ENCODE assay signal across 22 cellular contexts in genomic region chr3:132164469-132165092, GRCh38.
DNase-seq lines count a peak whose midpoint lies in the region; ATAC-seq and TF ChIP-seq lines count a peak whose summit lies in the region.
"Had no signal": no experiment of that assay in that cellular context is flagged by ENCODE, and none has a peak within 500 bp of the region (broad histone marks: within the 10 kb centered on the region; RNA-seq: fewer than 3 reads in every experiment).

No MANE protein-coding gene starts in this region.

- H3K79me2 ChIP-seq in GM23248 (ENCODE audit: insufficient read depth) (no peaks in the 10 kb centered on the region), PC-9 (ENCODE audit: low read depth) (no peaks in the 10 kb centered on the region)

- BruUV-seq in PC-9 (replicated peaks; lab: Mats Ljungman, UMichigan): no TSS peak

- H3K9ac ChIP-seq in GM23248 (no peak overlapping the region), liver (ENCODE audit: low read depth in 1 of 2, low read length in 2 of 2) (no peak overlapping the region)

- H3K9me3 ChIP-seq in GM23248 (ENCODE audit: low read depth) (no peaks in the 10 kb centered on the region), PC-9 (ENCODE audit: insufficient read depth, low read depth) (no peaks in the 10 kb centered on the region), liver (ENCODE audit: control insufficient read depth in 4 of 4, low read length in 3 of 4) (no peaks in the 10 kb centered on the region)
- H3K9me3 ChIP-seq: Caco-2, spleen had no signal

- H3K4me2 ChIP-seq in GM23248 (ENCODE audit: unreplicated experiment) (no peak overlapping the region), PC-9 (peak overlapping the region; percentile 37)

- H2AFZ ChIP-seq in GM23248 (no peak overlapping the region), PC-9 (0 out of 2 replicates have a peak overlapping the region, but pooled peaks have one; percentile 14)

- H4K20me1 ChIP-seq in GM23248 (ENCODE audit: insufficient read depth) (no peaks in the 10 kb centered on the region), PC-9 (ENCODE audit: insufficient read depth) (no peaks in the 10 kb centered on the region)

- WGBS in GM23248 (ENCODE audit: low coverage in 1 of 2, low lambda C conversion rate in 2 of 2, missing lambda C conversion rate in 2 of 2), 2 experiments: 0 to 6% methylated on average over 1 of the region's 1 CpG
- 11% methylated on average over 1 of the region's 1 CpG for WGBS in liver

- ATAC-seq in esophagus mucosa (peak; percentile 60), HG03196 (IDR thresholded peaks at IDR 0.05; ENCODE audit: unreplicated experiment) (no peak)
- no peak for ATAC-seq in activated CD4-positive, CD25-positive, alpha-beta regulatory T cell treated with anti-CD3 and anti-CD28 coated beads, Interleukin-2, amount 50 U/mL, for 24 hours
- ATAC-seq: activated CD8-positive, alpha-beta memory T cell treated with anti-CD3 and anti-CD28 coated beads, Interleukin-2, amount 10 ng/mL, durations not matched to agents 7 days and 5 days; activated naive CD8-positive, alpha-beta T cell treated with anti-CD3 and anti-CD28 coated beads, Interleukin-2, amount 50 U/mL, for 24 hours; activated T-helper 17 cell treated with anti-CD3 and anti-CD28 coated beads, Interleukin-2, amount 50 U/mL, for 72 hours; naive thymus-derived CD8-positive, alpha-beta T cell; SK-N-SH treated with all-trans-retinoic acid at 6 μM for 48 hours had no signal

- H3K27me3 ChIP-seq in GM23248 (replicated peaks; ENCODE audit: insufficient read depth) (no peaks in the 10 kb centered on the region), PC-9 (ENCODE audit: insufficient read depth, low read depth) (no peaks in the 10 kb centered on the region), liver (ENCODE audit: control insufficient read depth in 4 of 4, insufficient read depth in 4 of 4, low read length in 3 of 4) (no peaks in the 10 kb centered on the region)

- in situ Hi-C loops in GM23248 (cut with MboI): no loop called here

- no peaks in the 10 kb centered on the region for H3K36me3 ChIP-seq in GM23248 (ENCODE audit: low read depth)
- no peaks in the 10 kb centered on the region for H3K36me3 ChIP-seq in PC-9 (ENCODE audit: low read depth)
- no peaks in the 10 kb centered on the region for H3K36me3 ChIP-seq in liver (ENCODE audit: control insufficient read depth in 4 of 4, insufficient read depth in 3 of 4, low read depth in 1 of 4, low read length in 3 of 4)
- H3K36me3 ChIP-seq: spleen had no signal

- TF ChIP-seq CTCF in PC-9 (conservative IDR thresholded peaks at IDR 0.05) (no peak), liver (IDR thresholded peaks at IDR 0.05; ENCODE audit: low read depth, low read length, missing input control) (no peak)

- H3K4me1 ChIP-seq in GM23248 (ENCODE audit: insufficient read depth): 0 out of 2 replicates have a peak, but pooled peaks cover 7% of the 10 kb centered on the region
- H3K4me1 ChIP-seq in PC-9 (replicated peaks; ENCODE audit: insufficient read depth): peaks cover 30% of the 10 kb centered on the region
- H3K4me1 ChIP-seq in liver (ENCODE audit: control insufficient read depth in 4 of 4, insufficient read depth in 4 of 4, low read length in 3 of 4): peaks cover 0 to 3% (median 1%) of the 10 kb centered on the region in 4 donors
- H3K4me1 ChIP-seq: Caco-2, spleen had no signal

- POLR2A ChIA-PET in PC-9 (lab: Charles Lee; ENCODE audit: unreplicated experiment): interaction anchor here (0.7 to 1.2 kb wide), 2 partner anchors 29 to 45 kb away, joined by 3 to 9 read pairs; no protein-coding TSS in a partner anchor

- intact Hi-C loops in PC-9 (cut with micrococcal nuclease; ENCODE audit: unreplicated experiment): loop anchor here (1.0 kb wide), 1 partner anchor 28 kb away; no protein-coding TSS in a partner anchor

- TF ChIP-seq RAD21 in liver (IDR thresholded peaks at IDR 0.05): no peak

- H3K27ac ChIP-seq in GM23248 (no peak overlapping the region), PC-9 (peak overlapping the region; percentile 92), liver (ENCODE audit: low read depth in 1 of 2, low read length in 2 of 2) (no peak overlapping the region)
- H3K27ac ChIP-seq: spleen had no signal

- peak; percentile 49 for DNase-seq in GM23248
- peak; percentile 58 to 94 for DNase-seq in PC-9
- DNase-seq in ecto neural progenitor cell (ENCODE audit: low spot score): no peak
- DNase-seq in occipital lobe (lab: John Stamatoyannopoulos, UW): no peak
- DNase-seq: activated CD4-positive, alpha-beta T cell treated with anti-CD3 and anti-CD28 coated beads for 1 hour; activated CD8-positive, alpha-beta memory T cell treated with anti-CD3 and anti-CD28 coated beads, Interleukin-2, amount 10 ng/mL, durations not matched to agents 7 days and 5 days; activated naive CD8-positive, alpha-beta T cell treated with anti-CD3 and anti-CD28 coated beads, Interleukin-2, amount 50 U/mL, for 24 hours; Caco-2; cerebellar nuclear complex; immature natural killer cell; KG1; naive thymus-derived CD8-positive, alpha-beta T cell; NCI-H1092 treated with DMSO at 0.1 percent for 48 hours; NCI-H2171 treated with DMSO at 0.1 percent for 48 hours; spleen; T-helper 9 cell had no signal

- no peaks in the 10 kb centered on the region; the same call in 1 of the 2 replicates for H3K9me2 ChIP-seq in GM23248 (ENCODE audit: insufficient read depth)
- H3K9me2 ChIP-seq in PC-9 (ENCODE audit: insufficient read depth): no peaks in the 10 kb centered on the region

- no peaks in the 10 kb centered on the region for H3F3A ChIP-seq in GM23248 (ENCODE audit: insufficient read depth)
- peaks cover 26% of the 10 kb centered on the region for H3F3A ChIP-seq in PC-9 (ENCODE audit: insufficient read depth, low read depth)

- H3K4me3 ChIP-seq in GM23248: no peak overlapping the region
- H3K4me3 ChIP-seq in PC-9: no peak overlapping the region
- H3K4me3 ChIP-seq in liver (ENCODE audit: low read depth in 1 of 3, low read length in 3 of 3): no peak overlapping the region
- H3K4me3 ChIP-seq: spleen had no signal

- CTCF ChIA-PET in PC-9 (lab: Charles Lee): interaction anchor here (0.6 to 0.8 kb wide), 2 partner anchors 29 to 126 kb away, joined by 3 read pairs; no protein-coding TSS in a partner anchor

TF ChIP-seq in liver, 16 proteins besides CTCF, POLR2A, EP300 and RAD21 (continues in another document):
- TF ChIP-seq, protein P1, sequence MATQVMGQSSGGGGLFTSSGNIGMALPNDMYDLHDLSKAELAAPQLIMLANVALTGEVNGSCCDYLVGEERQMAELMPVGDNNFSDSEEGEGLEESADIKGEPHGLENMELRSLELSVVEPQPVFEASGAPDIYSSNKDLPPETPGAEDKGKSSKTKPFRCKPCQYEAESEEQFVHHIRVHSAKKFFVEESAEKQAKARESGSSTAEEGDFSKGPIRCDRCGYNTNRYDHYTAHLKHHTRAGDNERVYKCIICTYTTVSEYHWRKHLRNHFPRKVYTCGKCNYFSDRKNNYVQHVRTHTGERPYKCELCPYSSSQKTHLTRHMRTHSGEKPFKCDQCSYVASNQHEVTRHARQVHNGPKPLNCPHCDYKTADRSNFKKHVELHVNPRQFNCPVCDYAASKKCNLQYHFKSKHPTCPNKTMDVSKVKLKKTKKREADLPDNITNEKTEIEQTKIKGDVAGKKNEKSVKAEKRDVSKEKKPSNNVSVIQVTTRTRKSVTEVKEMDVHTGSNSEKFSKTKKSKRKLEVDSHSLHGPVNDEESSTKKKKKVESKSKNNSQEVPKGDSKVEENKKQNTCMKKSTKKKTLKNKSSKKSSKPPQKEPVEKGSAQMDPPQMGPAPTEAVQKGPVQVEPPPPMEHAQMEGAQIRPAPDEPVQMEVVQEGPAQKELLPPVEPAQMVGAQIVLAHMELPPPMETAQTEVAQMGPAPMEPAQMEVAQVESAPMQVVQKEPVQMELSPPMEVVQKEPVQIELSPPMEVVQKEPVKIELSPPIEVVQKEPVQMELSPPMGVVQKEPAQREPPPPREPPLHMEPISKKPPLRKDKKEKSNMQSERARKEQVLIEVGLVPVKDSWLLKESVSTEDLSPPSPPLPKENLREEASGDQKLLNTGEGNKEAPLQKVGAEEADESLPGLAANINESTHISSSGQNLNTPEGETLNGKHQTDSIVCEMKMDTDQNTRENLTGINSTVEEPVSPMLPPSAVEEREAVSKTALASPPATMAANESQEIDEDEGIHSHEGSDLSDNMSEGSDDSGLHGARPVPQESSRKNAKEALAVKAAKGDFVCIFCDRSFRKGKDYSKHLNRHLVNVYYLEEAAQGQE (IDR thresholded peaks at IDR 0.05): no peak
- TF ChIP-seq NR2F2 (IDR thresholded peaks at IDR 0.05): no peak
- TF ChIP-seq RXRA (IDR thresholded peaks at IDR 0.05): peak in 1 of 2 donors; percentile 23
- peak in 1 of 2 donors; percentile 16 for TF ChIP-seq JUND (IDR thresholded peaks at IDR 0.05)
- no peak for TF ChIP-seq FOXA2 (IDR thresholded peaks at IDR 0.05)
- no peak for TF ChIP-seq GABPA (IDR thresholded peaks at IDR 0.05 in 1 of 2, conservative IDR thresholded peaks at IDR 0.05 in 1 of 2)
- TF ChIP-seq MAX (IDR thresholded peaks at IDR 0.05): no peak
- peak; percentile 65 to 69 for TF ChIP-seq HNF4A (conservative IDR thresholded peaks at IDR 0.05)
- no peak for TF ChIP-seq YY1 (IDR thresholded peaks at IDR 0.05)
- TF ChIP-seq ZBTB33 (IDR thresholded peaks at IDR 0.05): no peak
- TF ChIP-seq FOXA1 (IDR thresholded peaks at IDR 0.05): peak; percentile 9
- TF ChIP-seq ATF3 (IDR thresholded peaks at IDR 0.05): no peak
- TF ChIP-seq HNF4G (IDR thresholded peaks at IDR 0.05): peak; percentile 36
- TF ChIP-seq EGR1 (IDR thresholded peaks at IDR 0.05; ENCODE audit: low read depth in 2 of 2): no peak

Comparison
In these comparisons a context has a peak if more than half of its experiments do, and no peak if none do; other contexts are left out.
1. DNase-seq: peak in GM23248 (single experiment) and PC-9 (2 of 2); none in ecto neural progenitor cell (single experiment) and occipital lobe (single experiment).